Comparison of ENCODE assay signal across 1 cellular context in genomic region chr11:2076441-2076840, GRCh38.
TF ChIP-seq lines count a peak whose summit lies in the region.

No MANE protein-coding gene starts in this region.

TF ChIP-seq in HCT116, 20 proteins besides CTCF, POLR2A, EP300 and RAD21 (continued from another document):
- TF ChIP-seq, protein P1, sequence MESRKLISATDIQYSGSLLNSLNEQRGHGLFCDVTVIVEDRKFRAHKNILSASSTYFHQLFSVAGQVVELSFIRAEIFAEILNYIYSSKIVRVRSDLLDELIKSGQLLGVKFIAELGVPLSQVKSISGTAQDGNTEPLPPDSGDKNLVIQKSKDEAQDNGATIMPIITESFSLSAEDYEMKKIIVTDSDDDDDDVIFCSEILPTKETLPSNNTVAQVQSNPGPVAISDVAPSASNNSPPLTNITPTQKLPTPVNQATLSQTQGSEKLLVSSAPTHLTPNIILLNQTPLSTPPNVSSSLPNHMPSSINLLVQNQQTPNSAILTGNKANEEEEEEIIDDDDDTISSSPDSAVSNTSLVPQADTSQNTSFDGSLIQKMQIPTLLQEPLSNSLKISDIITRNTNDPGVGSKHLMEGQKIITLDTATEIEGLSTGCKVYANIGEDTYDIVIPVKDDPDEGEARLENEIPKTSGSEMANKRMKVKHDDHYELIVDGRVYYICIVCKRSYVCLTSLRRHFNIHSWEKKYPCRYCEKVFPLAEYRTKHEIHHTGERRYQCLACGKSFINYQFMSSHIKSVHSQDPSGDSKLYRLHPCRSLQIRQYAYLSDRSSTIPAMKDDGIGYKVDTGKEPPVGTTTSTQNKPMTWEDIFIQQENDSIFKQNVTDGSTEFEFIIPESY (IDR thresholded peaks at IDR 0.05; ENCODE audit: extremely low read depth, insufficient replicate concordance, low read length), result no peak
- no peak for TF ChIP-seq CBX3 (IDR thresholded peaks at IDR 0.05; ENCODE audit: low read depth)
- TF ChIP-seq FOSL1 (IDR thresholded peaks at IDR 0.05; ENCODE audit: low read depth), result no peak
- TF ChIP-seq REST (IDR thresholded peaks at IDR 0.05; ENCODE audit: low read depth), result no peak
- TF ChIP-seq YY1 (IDR thresholded peaks at IDR 0.05; ENCODE audit: extremely low read depth, insufficient replicate concordance, low read depth, low read length), result no peak
- TF ChIP-seq SRF (IDR thresholded peaks at IDR 0.05; ENCODE audit: low read depth), result no peak
- TF ChIP-seq EGR1 (IDR thresholded peaks at IDR 0.05; ENCODE audit: low read depth), result no peak
- no peak for TF ChIP-seq ELF1 (IDR thresholded peaks at IDR 0.05; ENCODE audit: borderline replicate concordance, low read depth)
- TF ChIP-seq SP1 (IDR thresholded peaks at IDR 0.05; ENCODE audit: low read depth), result no peak
- TF ChIP-seq MAX (IDR thresholded peaks at IDR 0.05), result no peak
- no peak for TF ChIP-seq ZNF274 (IDR thresholded peaks at IDR 0.05; ENCODE audit: low read depth, low read length)
